In the genomic region with DNA sequence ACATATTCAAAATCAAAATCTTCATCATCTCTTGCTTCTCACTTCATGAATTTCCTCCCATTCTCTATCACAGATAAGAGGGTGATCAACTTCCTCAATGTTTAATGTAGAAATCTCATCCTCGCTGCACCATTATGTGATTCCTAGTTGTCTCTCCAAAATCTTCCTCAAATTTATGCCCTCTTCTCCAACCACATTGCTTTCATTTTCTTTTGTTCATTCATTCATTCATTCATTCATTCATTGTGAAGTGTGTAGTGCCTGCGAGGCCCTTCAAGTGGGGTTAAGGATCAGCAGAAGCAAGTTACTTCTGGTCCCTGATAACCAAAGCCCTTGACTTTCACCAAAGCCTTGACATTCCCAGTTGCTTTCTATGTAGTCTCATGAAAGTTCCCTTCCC, we compare ENCODE assay signal across 1 cellular context.
TF ChIP-seq lines count a peak whose summit lies in the region.

No MANE protein-coding gene starts in this region.

TF ChIP-seq in GM12878, 131 proteins besides CTCF, POLR2A, EP300 and RAD21:
- TF ChIP-seq CHD4 (IDR thresholded peaks at IDR 0.05), result no peak
- TF ChIP-seq, protein P1, sequence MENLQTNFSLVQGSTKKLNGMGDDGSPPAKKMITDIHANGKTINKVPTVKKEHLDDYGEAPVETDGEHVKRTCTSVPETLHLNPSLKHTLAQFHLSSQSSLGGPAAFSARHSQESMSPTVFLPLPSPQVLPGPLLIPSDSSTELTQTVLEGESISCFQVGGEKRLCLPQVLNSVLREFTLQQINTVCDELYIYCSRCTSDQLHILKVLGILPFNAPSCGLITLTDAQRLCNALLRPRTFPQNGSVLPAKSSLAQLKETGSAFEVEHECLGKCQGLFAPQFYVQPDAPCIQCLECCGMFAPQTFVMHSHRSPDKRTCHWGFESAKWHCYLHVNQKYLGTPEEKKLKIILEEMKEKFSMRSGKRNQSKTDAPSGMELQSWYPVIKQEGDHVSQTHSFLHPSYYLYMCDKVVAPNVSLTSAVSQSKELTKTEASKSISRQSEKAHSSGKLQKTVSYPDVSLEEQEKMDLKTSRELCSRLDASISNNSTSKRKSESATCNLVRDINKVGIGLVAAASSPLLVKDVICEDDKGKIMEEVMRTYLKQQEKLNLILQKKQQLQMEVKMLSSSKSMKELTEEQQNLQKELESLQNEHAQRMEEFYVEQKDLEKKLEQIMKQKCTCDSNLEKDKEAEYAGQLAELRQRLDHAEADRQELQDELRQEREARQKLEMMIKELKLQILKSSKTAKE (IDR thresholded peaks at IDR 0.05; ENCODE audit: low read depth, poor library complexity, severe bottlenecking), result no peak
- no peak for TF ChIP-seq HDGF (IDR thresholded peaks at IDR 0.05)
- no peak for TF ChIP-seq BCL11A (IDR thresholded peaks at IDR 0.05; ENCODE audit: low read depth, low read length)
- TF ChIP-seq CBX3 (IDR thresholded peaks at IDR 0.05; ENCODE audit: borderline replicate concordance, low read depth), result no peak
- peak; percentile 96 for TF ChIP-seq ZNF24 (IDR thresholded peaks at IDR 0.05)
- TF ChIP-seq, protein P2, sequence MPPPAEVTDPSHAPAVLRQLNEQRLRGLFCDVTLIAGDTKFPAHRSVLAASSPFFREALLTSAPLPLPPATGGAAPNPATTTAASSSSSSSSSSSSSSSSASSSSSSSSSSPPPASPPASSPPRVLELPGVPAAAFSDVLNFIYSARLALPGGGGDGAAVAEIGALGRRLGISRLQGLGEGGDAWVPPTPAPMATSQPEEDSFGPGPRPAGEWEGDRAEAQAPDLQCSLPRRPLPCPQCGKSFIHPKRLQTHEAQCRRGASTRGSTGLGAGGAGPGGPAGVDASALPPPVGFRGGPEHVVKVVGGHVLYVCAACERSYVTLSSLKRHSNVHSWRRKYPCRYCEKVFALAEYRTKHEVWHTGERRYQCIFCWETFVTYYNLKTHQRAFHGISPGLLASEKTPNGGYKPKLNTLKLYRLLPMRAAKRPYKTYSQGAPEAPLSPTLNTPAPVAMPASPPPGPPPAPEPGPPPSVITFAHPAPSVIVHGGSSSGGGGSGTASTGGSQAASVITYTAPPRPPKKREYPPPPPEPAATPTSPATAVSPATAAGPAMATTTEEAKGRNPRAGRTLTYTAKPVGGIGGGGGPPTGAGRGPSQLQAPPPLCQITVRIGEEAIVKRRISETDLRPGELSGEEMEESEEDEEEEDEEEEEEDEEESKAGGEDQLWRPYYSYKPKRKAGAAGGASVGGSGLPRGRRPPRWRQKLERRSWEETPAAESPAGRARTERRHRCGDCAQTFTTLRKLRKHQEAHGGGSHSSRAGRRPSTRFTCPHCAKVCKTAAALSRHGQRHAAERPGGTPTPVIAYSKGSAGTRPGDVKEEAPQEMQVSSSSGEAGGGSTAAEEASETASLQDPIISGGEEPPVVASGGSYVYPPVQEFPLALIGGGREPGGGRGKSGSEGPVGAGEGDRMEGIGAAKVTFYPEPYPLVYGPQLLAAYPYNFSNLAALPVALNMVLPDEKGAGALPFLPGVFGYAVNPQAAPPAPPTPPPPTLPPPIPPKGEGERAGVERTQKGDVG (CRISPR knock-in tag; IDR thresholded peaks at IDR 0.05), result no peak
- TF ChIP-seq, protein P3, sequence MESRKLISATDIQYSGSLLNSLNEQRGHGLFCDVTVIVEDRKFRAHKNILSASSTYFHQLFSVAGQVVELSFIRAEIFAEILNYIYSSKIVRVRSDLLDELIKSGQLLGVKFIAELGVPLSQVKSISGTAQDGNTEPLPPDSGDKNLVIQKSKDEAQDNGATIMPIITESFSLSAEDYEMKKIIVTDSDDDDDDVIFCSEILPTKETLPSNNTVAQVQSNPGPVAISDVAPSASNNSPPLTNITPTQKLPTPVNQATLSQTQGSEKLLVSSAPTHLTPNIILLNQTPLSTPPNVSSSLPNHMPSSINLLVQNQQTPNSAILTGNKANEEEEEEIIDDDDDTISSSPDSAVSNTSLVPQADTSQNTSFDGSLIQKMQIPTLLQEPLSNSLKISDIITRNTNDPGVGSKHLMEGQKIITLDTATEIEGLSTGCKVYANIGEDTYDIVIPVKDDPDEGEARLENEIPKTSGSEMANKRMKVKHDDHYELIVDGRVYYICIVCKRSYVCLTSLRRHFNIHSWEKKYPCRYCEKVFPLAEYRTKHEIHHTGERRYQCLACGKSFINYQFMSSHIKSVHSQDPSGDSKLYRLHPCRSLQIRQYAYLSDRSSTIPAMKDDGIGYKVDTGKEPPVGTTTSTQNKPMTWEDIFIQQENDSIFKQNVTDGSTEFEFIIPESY (IDR thresholded peaks at IDR 0.05), result no peak
